Comparison of ENCODE assay signal across 1 cellular context in the genomic region with DNA sequence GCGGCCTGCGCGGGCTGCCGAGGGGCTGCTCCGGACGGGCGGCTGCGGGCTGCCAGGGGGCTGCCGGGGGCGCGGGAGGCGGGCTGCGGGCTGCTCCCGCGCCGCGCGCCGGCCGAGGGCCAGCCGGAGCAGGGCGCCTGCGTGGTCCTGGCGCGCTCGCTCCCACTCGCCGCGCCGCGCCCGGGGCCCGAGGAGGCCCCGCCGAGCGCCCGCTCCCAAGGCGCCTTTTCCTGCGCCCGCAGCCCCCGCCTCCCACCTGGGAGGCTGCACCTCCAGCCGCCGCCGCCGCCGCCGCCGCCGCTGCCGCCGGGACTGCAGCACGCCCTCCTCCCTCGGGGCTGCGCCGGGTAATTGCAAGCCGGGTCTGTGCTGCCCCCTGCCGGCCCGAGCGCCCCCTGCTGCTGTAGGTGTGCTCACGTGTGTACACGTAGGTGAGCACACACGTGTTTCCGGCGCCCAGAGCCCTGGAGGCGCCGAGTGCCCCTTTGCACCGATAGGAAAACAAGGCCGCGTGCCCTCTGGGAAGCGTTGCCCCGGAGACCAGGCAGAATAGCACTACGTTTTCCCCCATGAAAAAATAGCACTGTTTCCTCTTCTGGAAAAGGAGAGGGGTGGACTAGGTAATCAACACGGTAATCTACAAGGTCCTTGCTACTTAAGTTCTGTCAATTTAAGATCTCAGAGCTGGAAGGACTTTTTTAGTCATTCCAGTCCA.
A peak's percentile ranks its signal among the peaks of the same experiment; 100 is the strongest.
TF ChIP-seq lines count a peak whose summit lies in the region.

A gene (minus strand): TSS at position 326 of the 715 bp plus-strand sequence. CDS start 613 bp downstream, outside the sequence.

TF ChIP-seq in IMR-90, 13 proteins besides CTCF, POLR2A, EP300 and RAD21:
- TF ChIP-seq, protein P1, sequence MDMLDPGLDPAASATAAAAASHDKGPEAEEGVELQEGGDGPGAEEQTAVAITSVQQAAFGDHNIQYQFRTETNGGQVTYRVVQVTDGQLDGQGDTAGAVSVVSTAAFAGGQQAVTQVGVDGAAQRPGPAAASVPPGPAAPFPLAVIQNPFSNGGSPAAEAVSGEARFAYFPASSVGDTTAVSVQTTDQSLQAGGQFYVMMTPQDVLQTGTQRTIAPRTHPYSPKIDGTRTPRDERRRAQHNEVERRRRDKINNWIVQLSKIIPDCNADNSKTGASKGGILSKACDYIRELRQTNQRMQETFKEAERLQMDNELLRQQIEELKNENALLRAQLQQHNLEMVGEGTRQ (IDR thresholded peaks at IDR 0.05; ENCODE audit: low read depth, low read length) = peak; percentile 82
- TF ChIP-seq, protein P2, sequence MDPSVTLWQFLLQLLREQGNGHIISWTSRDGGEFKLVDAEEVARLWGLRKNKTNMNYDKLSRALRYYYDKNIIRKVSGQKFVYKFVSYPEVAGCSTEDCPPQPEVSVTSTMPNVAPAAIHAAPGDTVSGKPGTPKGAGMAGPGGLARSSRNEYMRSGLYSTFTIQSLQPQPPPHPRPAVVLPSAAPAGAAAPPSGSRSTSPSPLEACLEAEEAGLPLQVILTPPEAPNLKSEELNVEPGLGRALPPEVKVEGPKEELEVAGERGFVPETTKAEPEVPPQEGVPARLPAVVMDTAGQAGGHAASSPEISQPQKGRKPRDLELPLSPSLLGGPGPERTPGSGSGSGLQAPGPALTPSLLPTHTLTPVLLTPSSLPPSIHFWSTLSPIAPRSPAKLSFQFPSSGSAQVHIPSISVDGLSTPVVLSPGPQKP (IDR thresholded peaks at IDR 0.05; ENCODE audit: borderline replicate concordance, low read depth, low read length) = no peak
- TF ChIP-seq RCOR1 (IDR thresholded peaks at IDR 0.05; ENCODE audit: insufficient replicate concordance, low read length) (no peak), MAFK (IDR thresholded peaks at IDR 0.05; ENCODE audit: low read depth, low read length) (no peak), NFE2L2 (IDR thresholded peaks at IDR 0.05; ENCODE audit: low read depth, low read length) (no peak), MAZ (IDR thresholded peaks at IDR 0.05; ENCODE audit: borderline replicate concordance, low read depth, low read length) (peak; percentile 48; the same call in 1 of the 2 replicates), CHD1 (IDR thresholded peaks at IDR 0.05; ENCODE audit: low read depth, low read length) (no peak), RFX5 (IDR thresholded peaks at IDR 0.05; ENCODE audit: low read depth, low read length) (no peak), SMC3 (IDR thresholded peaks at IDR 0.05; ENCODE audit: low read depth, low read length) (peak; percentile 81), CEBPB (IDR thresholded peaks at IDR 0.05; ENCODE audit: low read depth, low read length) (no peak), FOS (IDR thresholded peaks at IDR 0.05; ENCODE audit: low read depth, low read length) (no peak), MXI1 (IDR thresholded peaks at IDR 0.05; ENCODE audit: borderline replicate concordance, low read depth, low read length) (peak; percentile 84), BHLHE40 (IDR thresholded peaks at IDR 0.05; ENCODE audit: low read depth, low read length) (peak; percentile 95)
